In the genomic region with DNA sequence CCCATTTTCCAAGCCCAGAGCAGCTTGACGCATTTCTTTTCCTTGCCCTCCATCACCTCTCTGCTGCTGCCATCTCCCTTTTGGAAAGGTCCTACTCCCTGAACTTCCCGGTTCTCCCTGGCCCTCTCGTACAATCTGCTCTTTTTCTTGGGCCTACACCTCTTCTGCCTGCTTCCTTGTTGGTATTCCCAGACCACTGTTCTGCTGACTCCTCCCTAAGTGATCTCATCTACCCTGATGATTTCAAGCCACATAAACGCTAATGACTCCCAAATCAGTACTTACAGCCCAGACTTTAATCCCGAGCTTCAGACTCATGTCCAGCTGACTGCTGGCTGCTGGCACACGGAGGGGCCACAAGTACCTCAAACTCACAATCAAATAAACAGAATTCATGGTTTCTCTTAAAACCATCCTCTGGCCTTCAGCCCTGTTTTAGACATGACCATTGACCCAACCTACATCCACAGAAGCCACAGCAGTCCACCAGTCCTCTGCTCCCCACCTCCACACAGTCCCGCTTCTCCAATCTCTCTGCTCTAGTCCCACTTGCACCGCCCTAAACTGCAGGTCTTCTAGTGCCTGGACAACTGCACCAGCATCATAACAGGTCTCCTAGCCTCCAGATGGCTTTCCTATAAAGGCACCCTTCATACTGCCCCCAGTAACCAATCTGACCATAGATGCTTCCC, we compare ENCODE assay signal across 1 cellular context.
A peak's percentile ranks its signal among the peaks of the same experiment; 100 is the strongest.
TF ChIP-seq lines count a peak whose summit lies in the region.

No MANE protein-coding gene starts in this region.

TF ChIP-seq in A549, 52 proteins besides CTCF, POLR2A, EP300 and RAD21 (continued from another document):
- TF ChIP-seq RCOR1 (IDR thresholded peaks at IDR 0.05; ENCODE audit: low read depth, low read length) (no peak), MAZ (IDR thresholded peaks at IDR 0.05; ENCODE audit: borderline replicate concordance, low read depth, low read length) (no peak), FOSB (CRISPR knock-in tag; IDR thresholded peaks at IDR 0.05) (peak; percentile 39; the same call in 1 of the 2 replicates), TFCP2L1 (CRISPR knock-in tag; IDR thresholded peaks at IDR 0.05) (no peak), EHF (CRISPR knock-in tag; IDR thresholded peaks at IDR 0.05) (no peak), ZC3H11A (IDR thresholded peaks at IDR 0.05) (no peak), KDM5A (IDR thresholded peaks at IDR 0.05) (no peak), CHD4 (IDR thresholded peaks at IDR 0.05; ENCODE audit: borderline replicate concordance) (no peak), JUN (IDR thresholded peaks at IDR 0.05) (no peak), HDAC2 (IDR thresholded peaks at IDR 0.05) (no peak), BHLHE40 (IDR thresholded peaks at IDR 0.05; ENCODE audit: low read depth, low read length) (no peak), RNF2 (IDR thresholded peaks at IDR 0.05; ENCODE audit: borderline replicate concordance, low read depth) (no peak), FOSL2 (IDR thresholded peaks at IDR 0.05) (no peak), FOSL2 (CRISPR knock-in tag; IDR thresholded peaks at IDR 0.05) (no peak), ESRRA (IDR thresholded peaks at IDR 0.05; ENCODE audit: borderline replicate concordance, low read length) (no peak), PHF8 (IDR thresholded peaks at IDR 0.05; ENCODE audit: borderline replicate concordance, low read depth) (no peak), TP53 (CRISPR knock-in tag; IDR thresholded peaks at IDR 0.05) (0 out of 2 replicates have a peak, but pooled peaks have one; percentile 49), MAFK (IDR thresholded peaks at IDR 0.05; ENCODE audit: partially characterized antibody) (no peak), NR3C1 (IDR thresholded peaks at IDR 0.05) (no peak), NFE2L2 (conservative IDR thresholded peaks at IDR 0.05; ENCODE audit: low read length) (no peak), NPAS2 (CRISPR knock-in tag; IDR thresholded peaks at IDR 0.05; ENCODE audit: borderline replicate concordance) (no peak), JUNB (IDR thresholded peaks at IDR 0.05) (no peak)
- TF ChIP-seq, protein P1, sequence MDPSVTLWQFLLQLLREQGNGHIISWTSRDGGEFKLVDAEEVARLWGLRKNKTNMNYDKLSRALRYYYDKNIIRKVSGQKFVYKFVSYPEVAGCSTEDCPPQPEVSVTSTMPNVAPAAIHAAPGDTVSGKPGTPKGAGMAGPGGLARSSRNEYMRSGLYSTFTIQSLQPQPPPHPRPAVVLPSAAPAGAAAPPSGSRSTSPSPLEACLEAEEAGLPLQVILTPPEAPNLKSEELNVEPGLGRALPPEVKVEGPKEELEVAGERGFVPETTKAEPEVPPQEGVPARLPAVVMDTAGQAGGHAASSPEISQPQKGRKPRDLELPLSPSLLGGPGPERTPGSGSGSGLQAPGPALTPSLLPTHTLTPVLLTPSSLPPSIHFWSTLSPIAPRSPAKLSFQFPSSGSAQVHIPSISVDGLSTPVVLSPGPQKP (IDR thresholded peaks at IDR 0.05; ENCODE audit: low read depth, low read length): no peak
- TF ChIP-seq, protein P2, sequence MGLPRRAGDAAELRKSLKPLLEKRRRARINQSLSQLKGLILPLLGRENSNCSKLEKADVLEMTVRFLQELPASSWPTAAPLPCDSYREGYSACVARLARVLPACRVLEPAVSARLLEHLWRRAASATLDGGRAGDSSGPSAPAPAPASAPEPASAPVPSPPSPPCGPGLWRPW (IDR thresholded peaks at IDR 0.05): no peak
- TF ChIP-seq, protein P3, sequence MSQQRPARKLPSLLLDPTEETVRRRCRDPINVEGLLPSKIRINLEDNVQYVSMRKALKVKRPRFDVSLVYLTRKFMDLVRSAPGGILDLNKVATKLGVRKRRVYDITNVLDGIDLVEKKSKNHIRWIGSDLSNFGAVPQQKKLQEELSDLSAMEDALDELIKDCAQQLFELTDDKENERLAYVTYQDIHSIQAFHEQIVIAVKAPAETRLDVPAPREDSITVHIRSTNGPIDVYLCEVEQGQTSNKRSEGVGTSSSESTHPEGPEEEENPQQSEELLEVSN (IDR thresholded peaks at IDR 0.05; ENCODE audit: borderline replicate concordance, low read depth): no peak
- TF ChIP-seq, protein P4, sequence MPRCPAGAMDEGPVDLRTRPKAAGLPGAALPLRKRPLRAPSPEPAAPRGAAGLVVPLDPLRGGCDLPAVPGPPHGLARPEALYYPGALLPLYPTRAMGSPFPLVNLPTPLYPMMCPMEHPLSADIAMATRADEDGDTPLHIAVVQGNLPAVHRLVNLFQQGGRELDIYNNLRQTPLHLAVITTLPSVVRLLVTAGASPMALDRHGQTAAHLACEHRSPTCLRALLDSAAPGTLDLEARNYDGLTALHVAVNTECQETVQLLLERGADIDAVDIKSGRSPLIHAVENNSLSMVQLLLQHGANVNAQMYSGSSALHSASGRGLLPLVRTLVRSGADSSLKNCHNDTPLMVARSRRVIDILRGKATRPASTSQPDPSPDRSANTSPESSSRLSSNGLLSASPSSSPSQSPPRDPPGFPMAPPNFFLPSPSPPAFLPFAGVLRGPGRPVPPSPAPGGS (IDR thresholded peaks at IDR 0.05): no peak
